In genomic region chr9:1140057-1140456, GRCh38 we compare ENCODE assay signal across 2 cellular contexts.
TF ChIP-seq lines count a peak whose summit lies in the region.

No MANE protein-coding gene starts in this region.

TF ChIP-seq in HepG2, 621 proteins besides CTCF, POLR2A, EP300 and RAD21:
- TF ChIP-seq ATF7 (IDR thresholded peaks at IDR 0.05) (peak; percentile 96), ATF7 (CRISPR knock-in tag; IDR thresholded peaks at IDR 0.05) (no peak), CREB1 (IDR thresholded peaks at IDR 0.05) (peak; percentile 67), CREB1 (CRISPR knock-in tag; IDR thresholded peaks at IDR 0.05) (no peak), TMF1 (CRISPR knock-in tag; IDR thresholded peaks at IDR 0.05; ENCODE audit: low read depth) (no peak), TOE1 (CRISPR knock-in tag; IDR thresholded peaks at IDR 0.05) (no peak)

TF ChIP-seq in GM12878, 131 proteins besides CTCF, POLR2A, EP300 and RAD21 (continued from another document):
- TF ChIP-seq FOXK2 (IDR thresholded peaks at IDR 0.05) (no peak), HCFC1 (IDR thresholded peaks at IDR 0.05; ENCODE audit: low read length) (no peak), ATF7 (IDR thresholded peaks at IDR 0.05; ENCODE audit: low read depth) (peak; percentile 64; the same call in 1 of the 2 replicates)
TF ChIP-seq in GM12878: peak in this region for 1.
